In the genomic region with DNA sequence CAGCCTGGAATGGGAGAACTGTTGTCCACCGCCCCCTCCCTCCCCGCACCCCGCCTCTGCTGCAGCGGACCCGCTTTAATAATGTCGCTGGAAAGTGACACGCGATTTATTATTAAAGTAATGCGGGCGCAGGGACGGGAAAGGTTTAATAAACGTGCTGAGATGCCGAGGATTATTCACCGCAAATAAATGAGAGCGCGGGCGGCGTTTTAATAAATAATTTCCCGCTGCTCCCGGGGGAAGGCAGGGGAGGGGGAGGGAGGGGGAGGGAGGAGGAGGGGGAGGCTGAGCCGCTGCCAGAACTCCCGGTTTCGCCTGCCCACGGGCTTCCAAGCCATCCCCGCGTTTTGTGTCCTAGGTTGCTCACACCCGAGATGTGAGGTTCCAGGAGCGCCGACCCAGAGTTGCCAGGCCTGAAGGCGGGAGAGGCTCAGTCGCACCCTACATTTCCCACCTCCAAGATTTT, we compare ENCODE assay signal across 7 cellular contexts. TPM values are rescaled to one million over a fixed set of nuclear protein-coding genes. Genes with fewer than 3 reads are reported as not detected.
DNase-seq lines count a peak whose midpoint lies in the region; TF ChIP-seq lines count a peak whose summit lies in the region.

No MANE protein-coding gene starts in this region.

- 2 to 3% (median 2%) methylated on average over 30 to 31 of the region's 31 CpGs for WGBS in adrenal gland, 4 donors

- DNase-seq in HEK293T (ENCODE audit: extremely low spot score) (peak; percentile 40), cardiac muscle cell (ENCODE audit: low read depth in 1 of 2, low spot score in 1 of 2) (peak in 1 of 2 donors; percentile 31), skeletal muscle cell (ENCODE audit: low read depth) (no peak), CD1c-positive myeloid dendritic cell (ENCODE audit: extremely low spot score) (no peak), MV-4-11 (lab: John Stamatoyannopoulos, UW) (no peak), adrenal gland (no peak)

- no peaks in the 10 kb centered on the region for H3K36me3 ChIP-seq in SU-DHL-6 (ENCODE audit: low read length)
- no peaks in the 10 kb centered on the region for H3K36me3 ChIP-seq in cardiac muscle cell
- no peaks in the 10 kb centered on the region for H3K36me3 ChIP-seq in adrenal gland (replicated peaks in 1 of 2)

- H3K9me3 ChIP-seq in SU-DHL-6 (ENCODE audit: insufficient read depth, low read length): no peaks in the 10 kb centered on the region
- no peaks in the 10 kb centered on the region for H3K9me3 ChIP-seq in cardiac muscle cell (ENCODE audit: low read depth)
- H3K9me3 ChIP-seq in adrenal gland (replicated peaks in 1 of 3): no peaks in the 10 kb centered on the region

- CTCF ChIA-PET in HEK293T (lab: Yijun Ruan, JAX): interaction anchor here (0.7 to 2.8 kb wide), 13 partner anchors 9 to 75 kb away, joined by 3 to 28 read pairs (median 4); partner anchors contain the start of genes PDZD7 and SFXN3

- H3K4me1 ChIP-seq in cardiac muscle cell (ENCODE audit: low read depth) (peaks cover 27% of the 10 kb centered on the region), adrenal gland (replicated peaks in 1 of 2) (peaks cover 10 to 31% of the 10 kb centered on the region in 2 donors)

- TF ChIP-seq CTCF in SU-DHL-6 (IDR thresholded peaks at IDR 0.05; ENCODE audit: insufficient read depth, low read length, poor library complexity, severe bottlenecking) (no peak), cardiac muscle cell (IDR thresholded peaks at IDR 0.05; ENCODE audit: low read depth, low read length) (no peak), adrenal gland (IDR thresholded peaks at IDR 0.05) (no peak)

- H3F3A ChIP-seq in SU-DHL-6 (ENCODE audit: insufficient read depth): peaks cover 5% of the 10 kb centered on the region; the same call in 1 of the 2 replicates

- H3K79me2 ChIP-seq in SU-DHL-6 (ENCODE audit: insufficient read depth, low read length): no peaks in the 10 kb centered on the region

- POLR2A ChIA-PET in HEK293T (lab: Yijun Ruan, JAX): interaction anchor here (0.6 to 9.2 kb wide), 11 partner anchors 8 to 1126 kb away, joined by 3 to 81 read pairs (median 4); partner anchors contain the start of gene PDZD7

- H3K27me3 ChIP-seq in SU-DHL-6 (ENCODE audit: low read length) (no peaks in the 10 kb centered on the region), cardiac muscle cell (peaks cover 30% of the 10 kb centered on the region), adrenal gland (peaks cover 16% of the 10 kb centered on the region)

- intact Hi-C loops in adrenal gland (cut with DNase I): no loop called here

- H3K27ac ChIP-seq in SU-DHL-6 (ENCODE audit: low read depth, low read length) (no peak overlapping the region), cardiac muscle cell (no peak overlapping the region), adrenal gland (no peak overlapping the region)

- no peaks in the 10 kb centered on the region for H4K20me1 ChIP-seq in SU-DHL-6 (ENCODE audit: low read depth, low read length)

- H3K4me2 ChIP-seq in SU-DHL-6 (ENCODE audit: low read depth, low read length, poor library complexity, severe bottlenecking): peak overlapping the region; percentile 70

- H3K4me3 ChIP-seq in SU-DHL-6 (ENCODE audit: insufficient read depth, low read length, poor library complexity, severe bottlenecking) (no peak overlapping the region), cardiac muscle cell (peak overlapping the region; percentile 46), skeletal muscle cell (ENCODE audit: low read depth, low read length) (peak overlapping the region; percentile 53), adrenal gland (peak overlapping the region in 2 of 4 donors; percentile 22 to 46)

- no peak for TF ChIP-seq POLR2A in adrenal gland (IDR thresholded peaks at IDR 0.05)

- no peak overlapping the region for H2AFZ ChIP-seq in SU-DHL-6 (ENCODE audit: low read depth, low read length, severe bottlenecking)

- H3K9me2 ChIP-seq in SU-DHL-6 (replicated peaks; ENCODE audit: insufficient read depth, low read length): no peaks in the 10 kb centered on the region

- peak overlapping the region; percentile 56; the same call in 1 of the 2 replicates for H3K9ac ChIP-seq in SU-DHL-6 (ENCODE audit: low read length)

TF ChIP-seq in HEK293T, 16 proteins besides CTCF, POLR2A, EP300 and RAD21:
- TF ChIP-seq BHLHE40 (IDR thresholded peaks at IDR 0.05; ENCODE audit: borderline replicate concordance) (no peak), TARDBP (IDR thresholded peaks at IDR 0.05) (no peak), ELF4 (IDR thresholded peaks at IDR 0.05) (no peak), PKNOX1 (IDR thresholded peaks at IDR 0.05) (no peak), NFRKB (IDR thresholded peaks at IDR 0.05) (no peak), HDGF (IDR thresholded peaks at IDR 0.05; ENCODE audit: borderline replicate concordance) (no peak), CTBP1 (IDR thresholded peaks at IDR 0.05; ENCODE audit: borderline replicate concordance) (no peak), ARNT (IDR thresholded peaks at IDR 0.05) (no peak), L3MBTL2 (conservative IDR thresholded peaks at IDR 0.05) (no peak), LEF1 (IDR thresholded peaks at IDR 0.05; ENCODE audit: borderline replicate concordance) (no peak), SUZ12 (IDR thresholded peaks at IDR 0.05) (no peak), ZNF384 (IDR thresholded peaks at IDR 0.05) (no peak), SP1 (IDR thresholded peaks at IDR 0.05) (no peak), FOXM1 (IDR thresholded peaks at IDR 0.05; ENCODE audit: borderline replicate concordance) (no peak), FOXK2 (IDR thresholded peaks at IDR 0.05) (no peak), FOXA1 (IDR thresholded peaks at IDR 0.05) (no peak)

RNA-seq across cellular contexts. Expression of gene KAZALD1, which starts 5.1 kb away (rescaled TPM):
- total RNA-seq in cardiac muscle cell (50.1 and 52.9 TPM in 2 replicates), adrenal gland (1 to 10 TPM; 1.3 to 5.4 (median 2.1) TPM)
- polyA plus RNA-seq in cardiac muscle cell (18.2 and 27.5 TPM in 2 replicates), adrenal gland (1 to 10 TPM in 2 of 3 donors, under 1 TPM in 1; 0.55 to 3.9 (median 2.9) TPM)

RNA-seq across cellular contexts. Expression of gene SFXN3, which starts 35.9 kb away (rescaled TPM):
- total RNA-seq in cardiac muscle cell: 32.7 and 37.8 TPM in 2 replicates
- 23.3 and 23.4 TPM in 2 replicates for polyA plus RNA-seq in cardiac muscle cell
- 10 to 100 TPM; 20.4 to 54.0 (median 36.3) TPM for total RNA-seq in adrenal gland
- polyA plus RNA-seq in adrenal gland: 10 to 100 TPM; 24.1 to 32.8 (median 25.7) TPM

RNA-seq across cellular contexts. Expression of gene PDZD7, which starts 36.0 kb away (rescaled TPM):
- total RNA-seq in cardiac muscle cell (1.3 and 4.5 TPM in 2 replicates), adrenal gland (1 to 10 TPM in 2 of 8 donors, under 1 TPM in 5, not detected in 1; 0.13 to 1.9 (median 0.60) TPM)
- polyA plus RNA-seq in cardiac muscle cell (2.4 and 7.7 TPM in 2 replicates), adrenal gland (1 to 10 TPM in 2 of 3 donors, under 1 TPM in 1; 0.18 to 3.5 (median 1.0) TPM)
